24 cellular contexts compared by ENCODE assay signal in genomic region chr13:43383488-43384165, GRCh38.
"Had no signal": no experiment of that assay in that cellular context is flagged by ENCODE, and none has a peak within 500 bp of the region (broad histone marks: within the 10 kb centered on the region; RNA-seq: fewer than 3 reads in every experiment).

No MANE protein-coding gene starts in this region.

- H3K9me3 Mint-ChIP-seq: type B pancreatic cell had no signal

- H3K27ac Mint-ChIP-seq: activated naive CD8-positive, alpha-beta T cell; activated T-helper 17 cell treated with anti-CD3 and anti-CD28 coated beads, Interleukin-2, amount 50 U/mL, for 72 hours; natural killer cell treated with Interleukin-12 subunit alpha and Interleukin-12 subunit beta and Interleukin-15 and Interleukin-18, amount 100 ng/mL, for 72 hours; type B pancreatic cell had no signal

- H3K36me3 ChIP-seq: adrenal gland, ascending aorta, breast epithelium, esophagus squamous epithelium, gastroesophageal sphincter, heart left ventricle, neutrophil, ovary, prostate gland, spleen, thoracic aorta, WERI-Rb-1 had no signal

- H3K27me3 Mint-ChIP-seq: type B pancreatic cell had no signal

- H3K9me3 ChIP-seq: gastroesophageal sphincter, neutrophil, ovary, prostate gland, thoracic aorta had no signal

- H3K4me1 Mint-ChIP-seq: activated T-helper 17 cell treated with anti-CD3 and anti-CD28 coated beads, Interleukin-2, amount 50 U/mL, for 72 hours; central memory CD8-positive, alpha-beta T cell had no signal

- H3K4me3 ChIP-seq: adrenal gland, ascending aorta, breast epithelium, esophagus squamous epithelium, gastroesophageal sphincter, heart left ventricle, ovary, prostate gland, spleen, thoracic aorta had no signal

- DNase-seq: activated CD4-positive, alpha-beta T cell treated with anti-CD3 and anti-CD28 coated beads for 1 hour; activated naive CD4-positive, alpha-beta T cell; activated T-cell treated with anti-CD3 and anti-CD28 coated beads, Interleukin-2, amount 50 U/mL, for 1 hour; adrenal gland; esophagus squamous epithelium; heart left ventricle; islet precursor cell; left cardiac atrium; ovary; spleen; stimulated activated CD4-positive, alpha-beta T cell treated with anti-CD3 and anti-CD28 coated beads, Interleukin-4, amount 100 ng/mL, for 1 hour; stimulated activated naive CD4-positive, alpha-beta T cell; WERI-Rb-1 had no signal

- ATAC-seq: activated T-helper 17 cell treated with anti-CD3 and anti-CD28 coated beads, Interleukin-2, amount 50 U/mL, for 72 hours; gastroesophageal sphincter; heart left ventricle; left cardiac atrium; natural killer cell treated with Interleukin-12 subunit alpha and Interleukin-12 subunit beta and Interleukin-15 and Interleukin-18, amount 100 ng/mL, for 72 hours had no signal

- H3K27ac ChIP-seq: adrenal gland, ascending aorta, breast epithelium, esophagus squamous epithelium, gastroesophageal sphincter, heart left ventricle, neutrophil, ovary, prostate gland, spleen, thoracic aorta, WERI-Rb-1 had no signal

- H3K36me3 Mint-ChIP-seq: activated naive CD8-positive, alpha-beta T cell; type B pancreatic cell had no signal

- H3K27me3 ChIP-seq: adrenal gland, ascending aorta, breast epithelium, esophagus squamous epithelium, gastroesophageal sphincter, heart left ventricle, neutrophil, ovary, spleen had no signal

- H3K4me3 Mint-ChIP-seq: activated naive CD8-positive, alpha-beta T cell; activated T-helper 17 cell treated with anti-CD3 and anti-CD28 coated beads, Interleukin-2, amount 50 U/mL, for 72 hours; central memory CD8-positive, alpha-beta T cell; natural killer cell treated with Interleukin-12 subunit alpha and Interleukin-12 subunit beta and Interleukin-15 and Interleukin-18, amount 100 ng/mL, for 72 hours; type B pancreatic cell had no signal
